ENCODE assay signal across 8 cellular contexts in genomic region chr12:122888232-122888752, GRCh38. TPM values are rescaled to one million over a fixed set of nuclear protein-coding genes. Genes with fewer than 3 reads are reported as not detected.
DNase-seq lines count a peak whose midpoint lies in the region; ATAC-seq and TF ChIP-seq lines count a peak whose summit lies in the region.

No MANE protein-coding gene starts in this region.

- no peak overlapping the region for H3K4me3 ChIP-seq in KMS-11 (IDR thresholded peaks at IDR 0.05; ENCODE audit: insufficient read depth, low read depth, low read length)
- H3K4me3 ChIP-seq in breast epithelium = peak overlapping the region in 2 of 3 donors; percentile 25 to 41
- H3K4me3 ChIP-seq in kidney epithelial cell (ENCODE audit: low read depth, low read length) = no peak overlapping the region

- no peaks in the 10 kb centered on the region for H3K9me3 ChIP-seq in breast epithelium

- TF ChIP-seq POLR2A in breast epithelium (IDR thresholded peaks at IDR 0.05) = no peak

- peak; percentile 60 for DNase-seq in GM13976 (ENCODE audit: low spot score)
- DNase-seq in SKM-1 treated with dmso at 0.1 percent for 144 hours (lab: John Stamatoyannopoulos, UW; ENCODE audit: unreplicated experiment) = peak; percentile 60
- DNase-seq in breast epithelium (ENCODE audit: low spot score in 2 of 2) = peak; percentile 83 to 98
- DNase-seq in kidney epithelial cell (ENCODE audit: low read depth) = peak; percentile 91
- peak; percentile 36 for DNase-seq in stimulated activated naive CD4-positive, alpha-beta T cell treated with Interleukin-2 at 50 U/mL for 16 hours (lab: John Stamatoyannopoulos, UW)
- DNase-seq in NCI-H524 (lab: John Stamatoyannopoulos, UW) = no peak

- H2AFZ ChIP-seq in KMS-11 (ENCODE audit: low read depth) = no peak overlapping the region

- H3K79me2 ChIP-seq in KMS-11 (ENCODE audit: insufficient read depth, low read depth) = peaks cover 83% of the 10 kb centered on the region

- H3K27me3 ChIP-seq in KMS-11 (ENCODE audit: insufficient read depth, low read depth) = no peaks in the 10 kb centered on the region
- H3K27me3 ChIP-seq in breast epithelium = no peaks in the 10 kb centered on the region
- H3K27me3 ChIP-seq in kidney epithelial cell (ENCODE audit: control insufficient read depth, insufficient read depth, low read length) = no peaks in the 10 kb centered on the region

- peak overlapping the region; percentile 60 for H3K4me2 ChIP-seq in KMS-11

- TF ChIP-seq CTCF in GM13976 (IDR thresholded peaks at IDR 0.05; ENCODE audit: borderline replicate concordance, control extremely low read depth, extremely low read depth, insufficient read depth, missing control alignments) = no peak
- no peak for TF ChIP-seq CTCF in KMS-11 (conservative IDR thresholded peaks at IDR 0.05; ENCODE audit: low read depth, low read length)
- TF ChIP-seq CTCF in breast epithelium (IDR thresholded peaks at IDR 0.05) = no peak
- no peak for TF ChIP-seq CTCF in kidney epithelial cell (IDR thresholded peaks at IDR 0.05; ENCODE audit: insufficient read depth, low read length, poor library complexity, severe bottlenecking)

- intact Hi-C loops in breast epithelium (cut with DNase I; ENCODE audit: low total_unique reads) = no loop called here

- peak overlapping the region; percentile 50 for H3K9ac ChIP-seq in KMS-11

- no peaks in the 10 kb centered on the region for H4K20me1 ChIP-seq in KMS-11 (ENCODE audit: insufficient read depth)

- H3K36me3 ChIP-seq in KMS-11 (ENCODE audit: insufficient read depth) (no peaks in the 10 kb centered on the region), breast epithelium (no peaks in the 10 kb centered on the region), kidney epithelial cell (ENCODE audit: control insufficient read depth, insufficient read depth, low read length) (no peaks in the 10 kb centered on the region)

- no peak for ATAC-seq in HG02571 (IDR thresholded peaks at IDR 0.05; ENCODE audit: unreplicated experiment)

- H3K4me1 ChIP-seq in KMS-11 (ENCODE audit: low read depth, poor library complexity, severe bottlenecking) = peaks cover 93% of the 10 kb centered on the region
- H3K4me1 ChIP-seq in breast epithelium = peaks cover 6 to 59% of the 10 kb centered on the region in 2 donors

- in situ Hi-C loops in GM13976 (cut with MboI; ENCODE audit: low sequenced_read_pairs, unreplicated experiment) = no loop called here

- peak overlapping the region; percentile 89 for H3K27ac ChIP-seq in KMS-11
- peak overlapping the region; percentile 86 to 98 for H3K27ac ChIP-seq in breast epithelium

RNA-seq across cellular contexts. Expression of gene VPS37B, which starts 7.6 kb away (rescaled TPM):
- 10 to 100 TPM; 15.4 to 37.8 (median 34.4) TPM for total RNA-seq in breast epithelium
- 81.5 and 83.9 TPM in 2 replicates for total RNA-seq in kidney epithelial cell

RNA-seq across cellular contexts. Expression of gene HIP1R, which starts 53.0 kb away (rescaled TPM):
- total RNA-seq in breast epithelium (10 to 100 TPM; 17.8 to 83.3 (median 49.5) TPM), kidney epithelial cell (86.5 and 108 TPM in 2 replicates)

Comparison
In these comparisons a context has a peak if more than half of its experiments do, and no peak if none do; other contexts are left out.
1. DNase-seq: peak in GM13976 (single experiment), SKM-1 treated with dmso at 0.1 percent for 144 hours (single experiment), breast epithelium (2 of 2), kidney epithelial cell (single experiment) and stimulated activated naive CD4-positive, alpha-beta T cell treated with Interleukin-2 at 50 U/mL for 16 hours (single experiment); none in NCI-H524 (0 of 2).
2. H3K4me3 ChIP-seq: peak in breast epithelium (2 of 3); none in KMS-11 (single experiment) and kidney epithelial cell (single experiment).